Comparison of ENCODE assay signal across 1 cellular context in the genomic region with DNA sequence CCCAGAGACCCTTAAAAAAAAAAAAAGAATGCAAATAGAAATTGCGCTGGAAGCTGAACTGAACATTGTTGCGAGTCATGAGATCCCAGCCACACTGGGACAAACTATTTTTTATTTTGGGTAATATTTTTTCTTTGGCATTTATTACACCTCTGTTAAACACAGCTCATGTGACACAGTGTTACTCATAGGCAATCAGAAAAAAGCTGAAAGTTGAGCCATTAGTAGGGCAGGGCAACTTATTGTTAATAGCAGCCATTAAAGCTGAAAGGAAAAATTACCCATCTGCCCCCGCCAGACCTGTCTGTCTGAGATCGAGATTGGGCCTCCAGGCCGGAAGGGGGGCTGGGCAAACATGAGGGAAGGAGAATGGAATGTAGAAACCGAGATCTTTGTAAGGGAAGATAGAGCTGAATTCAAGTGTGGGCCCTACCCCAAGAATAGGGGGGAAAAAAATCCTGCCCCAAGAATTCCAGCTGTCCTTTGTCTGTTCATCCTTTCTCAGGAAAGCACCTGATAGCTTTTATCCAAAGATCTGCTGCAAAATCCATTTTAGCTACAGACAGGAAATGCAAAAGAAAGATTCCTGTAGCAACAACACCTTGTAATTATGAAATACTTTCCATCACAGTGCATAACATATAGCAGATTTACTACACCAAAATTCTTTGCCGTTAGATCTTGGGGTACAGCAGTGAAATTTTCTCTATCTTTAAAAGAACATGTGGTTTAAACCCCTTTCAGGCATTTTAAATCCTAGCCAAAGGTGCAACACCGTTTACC.
TF ChIP-seq lines count a peak whose summit lies in the region.

No MANE protein-coding gene starts in this region.

TF ChIP-seq in HEK293, 187 proteins besides CTCF, POLR2A, EP300 and RAD21 (continued from another document and continues in another):
- TF ChIP-seq, protein P1, sequence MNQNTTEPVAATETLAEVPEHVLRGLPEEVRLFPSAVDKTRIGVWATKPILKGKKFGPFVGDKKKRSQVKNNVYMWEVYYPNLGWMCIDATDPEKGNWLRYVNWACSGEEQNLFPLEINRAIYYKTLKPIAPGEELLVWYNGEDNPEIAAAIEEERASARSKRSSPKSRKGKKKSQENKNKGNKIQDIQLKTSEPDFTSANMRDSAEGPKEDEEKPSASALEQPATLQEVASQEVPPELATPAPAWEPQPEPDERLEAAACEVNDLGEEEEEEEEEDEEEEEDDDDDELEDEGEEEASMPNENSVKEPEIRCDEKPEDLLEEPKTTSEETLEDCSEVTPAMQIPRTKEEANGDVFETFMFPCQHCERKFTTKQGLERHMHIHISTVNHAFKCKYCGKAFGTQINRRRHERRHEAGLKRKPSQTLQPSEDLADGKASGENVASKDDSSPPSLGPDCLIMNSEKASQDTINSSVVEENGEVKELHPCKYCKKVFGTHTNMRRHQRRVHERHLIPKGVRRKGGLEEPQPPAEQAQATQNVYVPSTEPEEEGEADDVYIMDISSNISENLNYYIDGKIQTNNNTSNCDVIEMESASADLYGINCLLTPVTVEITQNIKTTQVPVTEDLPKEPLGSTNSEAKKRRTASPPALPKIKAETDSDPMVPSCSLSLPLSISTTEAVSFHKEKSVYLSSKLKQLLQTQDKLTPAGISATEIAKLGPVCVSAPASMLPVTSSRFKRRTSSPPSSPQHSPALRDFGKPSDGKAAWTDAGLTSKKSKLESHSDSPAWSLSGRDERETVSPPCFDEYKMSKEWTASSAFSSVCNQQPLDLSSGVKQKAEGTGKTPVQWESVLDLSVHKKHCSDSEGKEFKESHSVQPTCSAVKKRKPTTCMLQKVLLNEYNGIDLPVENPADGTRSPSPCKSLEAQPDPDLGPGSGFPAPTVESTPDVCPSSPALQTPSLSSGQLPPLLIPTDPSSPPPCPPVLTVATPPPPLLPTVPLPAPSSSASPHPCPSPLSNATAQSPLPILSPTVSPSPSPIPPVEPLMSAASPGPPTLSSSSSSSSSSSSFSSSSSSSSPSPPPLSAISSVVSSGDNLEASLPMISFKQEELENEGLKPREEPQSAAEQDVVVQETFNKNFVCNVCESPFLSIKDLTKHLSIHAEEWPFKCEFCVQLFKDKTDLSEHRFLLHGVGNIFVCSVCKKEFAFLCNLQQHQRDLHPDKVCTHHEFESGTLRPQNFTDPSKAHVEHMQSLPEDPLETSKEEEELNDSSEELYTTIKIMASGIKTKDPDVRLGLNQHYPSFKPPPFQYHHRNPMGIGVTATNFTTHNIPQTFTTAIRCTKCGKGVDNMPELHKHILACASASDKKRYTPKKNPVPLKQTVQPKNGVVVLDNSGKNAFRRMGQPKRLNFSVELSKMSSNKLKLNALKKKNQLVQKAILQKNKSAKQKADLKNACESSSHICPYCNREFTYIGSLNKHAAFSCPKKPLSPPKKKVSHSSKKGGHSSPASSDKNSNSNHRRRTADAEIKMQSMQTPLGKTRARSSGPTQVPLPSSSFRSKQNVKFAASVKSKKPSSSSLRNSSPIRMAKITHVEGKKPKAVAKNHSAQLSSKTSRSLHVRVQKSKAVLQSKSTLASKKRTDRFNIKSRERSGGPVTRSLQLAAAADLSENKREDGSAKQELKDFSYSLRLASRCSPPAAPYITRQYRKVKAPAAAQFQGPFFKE (tag by site-specific recombination; IDR thresholded peaks at IDR 0.05; ENCODE audit: borderline replicate concordance): no peak
- TF ChIP-seq KLF16 (tag by site-specific recombination; IDR thresholded peaks at IDR 0.05) (no peak), MYNN (tag by site-specific recombination; IDR thresholded peaks at IDR 0.05; ENCODE audit: borderline replicate concordance) (no peak), ZBTB1 (tag by site-specific recombination; IDR thresholded peaks at IDR 0.05) (no peak), ZNF394 (tag by site-specific recombination; IDR thresholded peaks at IDR 0.05; ENCODE audit: borderline replicate concordance) (peak; percentile 34; the same call in 1 of the 2 replicates), GFI1B (tag by site-specific recombination; IDR thresholded peaks at IDR 0.05) (peak; percentile 39; the same call in 1 of the 2 replicates), ZNF132 (tag by site-specific recombination; IDR thresholded peaks at IDR 0.05; ENCODE audit: borderline replicate concordance) (no peak), ZNF514 (tag by site-specific recombination; IDR thresholded peaks at IDR 0.05) (no peak), OSR2 (tag by site-specific recombination; IDR thresholded peaks at IDR 0.05) (0 out of 2 replicates have a peak, but pooled peaks have one; percentile 15), ZNF785 (tag by site-specific recombination; IDR thresholded peaks at IDR 0.05) (no peak), ZBTB7A (tag by site-specific recombination; IDR thresholded peaks at IDR 0.05; ENCODE audit: low read depth) (no peak), ZNF248 (tag by site-specific recombination; IDR thresholded peaks at IDR 0.05) (no peak), ZNF473 (tag by site-specific recombination; IDR thresholded peaks at IDR 0.05) (no peak), HOXA7 (CRISPR knock-in tag; IDR thresholded peaks at IDR 0.05; ENCODE audit: borderline replicate concordance) (no peak), TRIM28 (IDR thresholded peaks at IDR 0.05; ENCODE audit: borderline replicate concordance, low read length) (0 out of 2 replicates have a peak, but pooled peaks have one; percentile 39), ZNF184 (tag by site-specific recombination; IDR thresholded peaks at IDR 0.05) (peak; percentile 45; the same call in 1 of the 2 replicates), ZNF571 (tag by site-specific recombination; IDR thresholded peaks at IDR 0.05) (no peak), ZFP3 (tag by site-specific recombination; IDR thresholded peaks at IDR 0.05; ENCODE audit: low read depth) (no peak), ZNF501 (tag by site-specific recombination; IDR thresholded peaks at IDR 0.05) (peak; percentile 49; the same call in 1 of the 2 replicates), REPIN1 (tag by site-specific recombination; IDR thresholded peaks at IDR 0.05; ENCODE audit: low read depth) (no peak), BCL11A (tag by site-specific recombination; IDR thresholded peaks at IDR 0.05; ENCODE audit: low read depth) (peak; percentile 35; the same call in 1 of the 2 replicates), ZNF221 (tag by site-specific recombination; IDR thresholded peaks at IDR 0.05; ENCODE audit: borderline replicate concordance) (no peak), ZNF155 (tag by site-specific recombination; IDR thresholded peaks at IDR 0.05) (no peak), KLF8 (tag by site-specific recombination; IDR thresholded peaks at IDR 0.05) (peak; percentile 43; the same call in 1 of the 2 replicates), ZNF707 (tag by site-specific recombination; IDR thresholded peaks at IDR 0.05) (no peak), ZNF416 (tag by site-specific recombination; IDR thresholded peaks at IDR 0.05) (no peak), ZBTB17 (tag by site-specific recombination; IDR thresholded peaks at IDR 0.05) (peak; percentile 90), ZNF23 (tag by site-specific recombination; IDR thresholded peaks at IDR 0.05; ENCODE audit: borderline replicate concordance) (no peak), ZNF174 (tag by site-specific recombination; IDR thresholded peaks at IDR 0.05) (no peak), ZNF555 (tag by site-specific recombination; conservative IDR thresholded peaks at IDR 0.05) (no peak)
- TF ChIP-seq, protein P2, sequence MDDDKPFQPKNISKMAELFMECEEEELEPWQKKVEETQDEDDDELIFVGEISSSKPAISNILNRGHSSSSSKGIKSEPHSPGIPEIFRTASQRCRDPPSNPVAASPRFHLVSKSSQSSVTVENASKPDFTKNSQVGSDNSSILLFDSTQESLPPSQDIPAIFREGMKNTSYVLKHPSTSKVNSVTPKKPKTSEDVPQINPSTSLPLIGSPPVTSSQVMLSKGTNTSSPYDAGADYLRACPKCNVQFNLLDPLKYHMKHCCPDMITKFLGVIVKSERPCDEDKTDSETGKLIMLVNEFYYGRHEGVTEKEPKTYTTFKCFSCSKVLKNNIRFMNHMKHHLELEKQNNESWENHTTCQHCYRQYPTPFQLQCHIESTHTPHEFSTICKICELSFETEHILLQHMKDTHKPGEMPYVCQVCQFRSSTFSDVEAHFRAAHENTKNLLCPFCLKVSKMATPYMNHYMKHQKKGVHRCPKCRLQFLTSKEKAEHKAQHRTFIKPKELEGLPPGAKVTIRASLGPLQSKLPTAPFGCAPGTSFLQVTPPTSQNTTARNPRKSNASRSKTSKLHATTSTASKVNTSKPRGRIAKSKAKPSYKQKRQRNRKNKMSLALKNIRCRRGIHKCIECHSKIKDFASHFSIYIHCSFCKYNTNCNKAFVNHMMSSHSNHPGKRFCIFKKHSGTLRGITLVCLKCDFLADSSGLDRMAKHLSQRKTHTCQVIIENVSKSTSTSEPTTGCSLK (tag by site-specific recombination; IDR thresholded peaks at IDR 0.05): no peak
- TF ChIP-seq, protein P3, sequence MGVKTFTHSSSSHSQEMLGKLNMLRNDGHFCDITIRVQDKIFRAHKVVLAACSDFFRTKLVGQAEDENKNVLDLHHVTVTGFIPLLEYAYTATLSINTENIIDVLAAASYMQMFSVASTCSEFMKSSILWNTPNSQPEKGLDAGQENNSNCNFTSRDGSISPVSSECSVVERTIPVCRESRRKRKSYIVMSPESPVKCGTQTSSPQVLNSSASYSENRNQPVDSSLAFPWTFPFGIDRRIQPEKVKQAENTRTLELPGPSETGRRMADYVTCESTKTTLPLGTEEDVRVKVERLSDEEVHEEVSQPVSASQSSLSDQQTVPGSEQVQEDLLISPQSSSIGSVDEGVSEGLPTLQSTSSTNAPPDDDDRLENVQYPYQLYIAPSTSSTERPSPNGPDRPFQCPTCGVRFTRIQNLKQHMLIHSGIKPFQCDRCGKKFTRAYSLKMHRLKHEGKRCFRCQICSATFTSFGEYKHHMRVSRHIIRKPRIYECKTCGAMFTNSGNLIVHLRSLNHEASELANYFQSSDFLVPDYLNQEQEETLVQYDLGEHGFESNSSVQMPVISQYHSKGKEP (tag by site-specific recombination; IDR thresholded peaks at IDR 0.05): peak; percentile 54
- TF ChIP-seq, protein P4, sequence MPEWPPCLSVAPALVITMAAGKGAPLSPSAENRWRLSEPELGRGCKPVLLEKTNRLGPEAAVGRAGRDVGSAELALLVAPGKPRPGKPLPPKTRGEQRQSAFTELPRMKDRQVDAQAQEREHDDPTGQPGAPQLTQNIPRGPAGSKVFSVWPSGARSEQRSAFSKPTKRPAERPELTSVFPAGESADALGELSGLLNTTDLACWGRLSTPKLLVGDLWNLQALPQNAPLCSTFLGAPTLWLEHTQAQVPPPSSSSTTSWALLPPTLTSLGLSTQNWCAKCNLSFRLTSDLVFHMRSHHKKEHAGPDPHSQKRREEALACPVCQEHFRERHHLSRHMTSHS (tag by site-specific recombination; IDR thresholded peaks at IDR 0.05): no peak
- TF ChIP-seq, protein P5, sequence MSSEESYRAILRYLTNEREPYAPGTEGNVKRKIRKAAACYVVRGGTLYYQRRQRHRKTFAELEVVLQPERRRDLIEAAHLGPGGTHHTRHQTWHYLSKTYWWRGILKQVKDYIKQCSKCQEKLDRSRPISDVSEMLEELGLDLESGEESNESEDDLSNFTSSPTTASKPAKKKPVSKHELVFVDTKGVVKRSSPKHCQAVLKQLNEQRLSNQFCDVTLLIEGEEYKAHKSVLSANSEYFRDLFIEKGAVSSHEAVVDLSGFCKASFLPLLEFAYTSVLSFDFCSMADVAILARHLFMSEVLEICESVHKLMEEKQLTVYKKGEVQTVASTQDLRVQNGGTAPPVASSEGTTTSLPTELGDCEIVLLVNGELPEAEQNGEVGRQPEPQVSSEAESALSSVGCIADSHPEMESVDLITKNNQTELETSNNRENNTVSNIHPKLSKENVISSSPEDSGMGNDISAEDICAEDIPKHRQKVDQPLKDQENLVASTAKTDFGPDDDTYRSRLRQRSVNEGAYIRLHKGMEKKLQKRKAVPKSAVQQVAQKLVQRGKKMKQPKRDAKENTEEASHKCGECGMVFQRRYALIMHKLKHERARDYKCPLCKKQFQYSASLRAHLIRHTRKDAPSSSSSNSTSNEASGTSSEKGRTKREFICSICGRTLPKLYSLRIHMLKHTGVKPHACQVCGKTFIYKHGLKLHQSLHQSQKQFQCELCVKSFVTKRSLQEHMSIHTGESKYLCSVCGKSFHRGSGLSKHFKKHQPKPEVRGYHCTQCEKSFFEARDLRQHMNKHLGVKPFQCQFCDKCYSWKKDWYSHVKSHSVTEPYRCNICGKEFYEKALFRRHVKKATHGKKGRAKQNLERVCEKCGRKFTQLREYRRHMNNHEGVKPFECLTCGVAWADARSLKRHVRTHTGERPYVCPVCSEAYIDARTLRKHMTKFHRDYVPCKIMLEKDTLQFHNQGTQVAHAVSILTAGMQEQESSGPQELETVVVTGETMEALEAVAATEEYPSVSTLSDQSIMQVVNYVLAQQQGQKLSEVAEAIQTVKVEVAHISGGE (tag by site-specific recombination; conservative IDR thresholded peaks at IDR 0.05; ENCODE audit: low read depth): no peak
- TF ChIP-seq, protein P6, sequence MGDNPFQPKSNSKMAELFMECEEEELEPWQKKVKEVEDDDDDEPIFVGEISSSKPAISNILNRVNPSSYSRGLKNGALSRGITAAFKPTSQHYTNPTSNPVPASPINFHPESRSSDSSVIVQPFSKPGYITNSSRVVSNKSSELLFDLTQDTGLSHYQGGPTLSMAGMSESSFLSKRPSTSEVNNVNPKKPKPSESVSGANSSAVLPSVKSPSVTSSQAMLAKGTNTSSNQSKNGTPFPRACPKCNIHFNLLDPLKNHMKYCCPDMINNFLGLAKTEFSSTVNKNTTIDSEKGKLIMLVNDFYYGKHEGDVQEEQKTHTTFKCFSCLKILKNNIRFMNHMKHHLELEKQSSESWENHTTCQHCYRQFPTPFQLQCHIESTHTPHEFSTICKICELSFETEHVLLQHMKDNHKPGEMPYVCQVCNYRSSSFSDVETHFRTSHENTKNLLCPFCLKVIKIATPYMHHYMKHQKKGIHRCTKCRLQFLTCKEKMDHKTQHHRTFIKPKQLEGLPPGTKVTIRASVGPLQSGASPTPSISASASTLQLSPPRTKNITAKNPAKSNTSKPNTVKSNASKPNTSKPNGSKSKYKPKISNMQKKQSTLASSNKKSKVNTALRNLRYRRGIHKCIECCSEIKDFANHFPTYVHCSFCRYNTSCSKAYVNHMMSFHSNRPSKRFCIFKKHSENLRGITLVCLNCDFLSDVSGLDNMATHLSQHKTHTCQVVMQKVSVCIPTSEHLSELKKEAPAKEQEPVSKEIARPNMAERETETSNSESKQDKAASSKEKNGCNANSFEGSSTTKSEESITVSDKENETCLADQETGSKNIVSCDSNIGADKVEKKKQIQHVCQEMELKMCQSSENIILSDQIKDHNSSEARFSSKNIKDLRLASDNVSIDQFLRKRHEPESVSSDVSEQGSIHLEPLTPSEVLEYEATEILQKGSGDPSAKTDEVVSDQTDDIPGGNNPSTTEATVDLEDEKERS (tag by site-specific recombination; IDR thresholded peaks at IDR 0.05): no peak
- TF ChIP-seq, protein P7, sequence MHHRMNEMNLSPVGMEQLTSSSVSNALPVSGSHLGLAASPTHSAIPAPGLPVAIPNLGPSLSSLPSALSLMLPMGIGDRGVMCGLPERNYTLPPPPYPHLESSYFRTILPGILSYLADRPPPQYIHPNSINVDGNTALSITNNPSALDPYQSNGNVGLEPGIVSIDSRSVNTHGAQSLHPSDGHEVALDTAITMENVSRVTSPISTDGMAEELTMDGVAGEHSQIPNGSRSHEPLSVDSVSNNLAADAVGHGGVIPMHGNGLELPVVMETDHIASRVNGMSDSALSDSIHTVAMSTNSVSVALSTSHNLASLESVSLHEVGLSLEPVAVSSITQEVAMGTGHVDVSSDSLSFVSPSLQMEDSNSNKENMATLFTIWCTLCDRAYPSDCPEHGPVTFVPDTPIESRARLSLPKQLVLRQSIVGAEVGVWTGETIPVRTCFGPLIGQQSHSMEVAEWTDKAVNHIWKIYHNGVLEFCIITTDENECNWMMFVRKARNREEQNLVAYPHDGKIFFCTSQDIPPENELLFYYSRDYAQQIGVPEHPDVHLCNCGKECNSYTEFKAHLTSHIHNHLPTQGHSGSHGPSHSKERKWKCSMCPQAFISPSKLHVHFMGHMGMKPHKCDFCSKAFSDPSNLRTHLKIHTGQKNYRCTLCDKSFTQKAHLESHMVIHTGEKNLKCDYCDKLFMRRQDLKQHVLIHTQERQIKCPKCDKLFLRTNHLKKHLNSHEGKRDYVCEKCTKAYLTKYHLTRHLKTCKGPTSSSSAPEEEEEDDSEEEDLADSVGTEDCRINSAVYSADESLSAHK (tag by site-specific recombination; IDR thresholded peaks at IDR 0.05): peak; percentile 36; the same call in 1 of the 2 replicates
